In the genomic region with DNA sequence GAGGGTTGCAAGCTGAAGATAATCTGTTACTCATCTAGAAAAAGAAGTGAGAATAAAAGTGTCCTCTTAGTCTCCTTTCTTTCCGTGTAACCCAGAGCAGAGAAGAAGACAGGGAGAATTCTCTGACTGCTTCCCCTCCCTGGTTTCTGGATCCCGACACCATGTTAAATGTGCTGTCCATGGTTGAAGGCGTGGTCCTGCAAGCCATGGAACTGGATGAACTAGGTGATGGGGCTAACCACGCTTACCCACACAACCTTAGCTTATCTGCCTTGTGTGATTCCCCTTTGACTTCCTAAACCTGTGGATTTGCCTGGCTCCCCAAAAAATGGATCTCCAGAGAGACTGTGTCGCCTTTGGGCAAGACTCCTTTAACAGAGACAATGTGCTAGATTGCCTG, we compare ENCODE assay signal across 13 cellular contexts.
"Had no signal": no experiment of that assay in that cellular context is flagged by ENCODE, and none has a peak within 500 bp of the region (broad histone marks: within the 10 kb centered on the region; RNA-seq: fewer than 3 reads in every experiment).

No MANE protein-coding gene starts in this region.

- DNase-seq: amniotic stem cell; gastrocnemius medialis; heart right ventricle; stimulated activated CD4-positive, alpha-beta T cell treated with anti-CD3 and anti-CD28 coated beads, Interleukin-15, amount 100 ng/mL, for 24 hours; stimulated activated CD4-positive, alpha-beta T cell treated with anti-CD3 and anti-CD28 coated beads, Interleukin-4, amount 100 ng/mL, for 4 hours; stomach had no signal

- H2AFZ ChIP-seq: parathyroid adenoma had no signal

- H3K4me1 ChIP-seq: breast epithelium, gastrocnemius medialis, heart right ventricle, parathyroid adenoma, stomach had no signal

- H3K4me3 Mint-ChIP-seq: mesothelial cell of epicardium had no signal

- H3K4me1 Mint-ChIP-seq: mesothelial cell of epicardium had no signal

- ATAC-seq: activated CD4-positive, CD25-positive, alpha-beta regulatory T cell treated with anti-CD3 and anti-CD28 coated beads, Interleukin-2, amount 50 U/mL, for 24 hours; activated naive CD4-positive, alpha-beta T cell treated with anti-CD3 and anti-CD28 coated beads, Interleukin-2, amount 50 U/mL, for 72 hours; gastrocnemius medialis; heart right ventricle had no signal

- H3K4me3 ChIP-seq: breast epithelium, gastrocnemius medialis, heart right ventricle, stomach, thoracic aorta had no signal

- H3K27me3 ChIP-seq: breast epithelium, gastrocnemius medialis, heart right ventricle, stomach had no signal

- H3K79me2 ChIP-seq: parathyroid adenoma had no signal

- H3K27ac ChIP-seq: breast epithelium, gastrocnemius medialis, heart right ventricle, parathyroid adenoma, stomach, thoracic aorta had no signal

- H3K36me3 ChIP-seq: breast epithelium, gastrocnemius medialis, heart right ventricle, stomach, thoracic aorta had no signal

- H3K27ac Mint-ChIP-seq: activated naive CD4-positive, alpha-beta T cell treated with anti-CD3 and anti-CD28 coated beads, Interleukin-2, amount 50 U/mL, for 72 hours; activated T-helper 2 cell treated with anti-CD3 and anti-CD28 coated beads, Interferon-gamma antibody, Interleukin-2, Interleukin-4, amounts not matched to agents 10 μg/mL and 5 μg/mL and 100 μg/mL, durations not matched to agents 14 hours and 24 hours and 36 hours; mesothelial cell of epicardium had no signal
